ENCODE assay signal across 1 cellular context in genomic region chr18:5237723-5238370, GRCh38.
A peak's percentile ranks its signal among the peaks of the same experiment; 100 is the strongest.
TF ChIP-seq lines count a peak whose summit lies in the region.

No MANE protein-coding gene starts in this region.

TF ChIP-seq in A549, 52 proteins besides CTCF, POLR2A, EP300 and RAD21 (continued from another document):
- TF ChIP-seq, protein P1, sequence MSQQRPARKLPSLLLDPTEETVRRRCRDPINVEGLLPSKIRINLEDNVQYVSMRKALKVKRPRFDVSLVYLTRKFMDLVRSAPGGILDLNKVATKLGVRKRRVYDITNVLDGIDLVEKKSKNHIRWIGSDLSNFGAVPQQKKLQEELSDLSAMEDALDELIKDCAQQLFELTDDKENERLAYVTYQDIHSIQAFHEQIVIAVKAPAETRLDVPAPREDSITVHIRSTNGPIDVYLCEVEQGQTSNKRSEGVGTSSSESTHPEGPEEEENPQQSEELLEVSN (IDR thresholded peaks at IDR 0.05; ENCODE audit: borderline replicate concordance, low read depth): peak; percentile 83
- TF ChIP-seq HMGXB4 (CRISPR knock-in tag; IDR thresholded peaks at IDR 0.05; ENCODE audit: borderline replicate concordance): no peak
- TF ChIP-seq FOSB (CRISPR knock-in tag; IDR thresholded peaks at IDR 0.05): no peak
- no peak for TF ChIP-seq GATA3 (IDR thresholded peaks at IDR 0.05; ENCODE audit: borderline replicate concordance)
- TF ChIP-seq EHMT2 (IDR thresholded peaks at IDR 0.05; ENCODE audit: low read depth): peak; percentile 24; the same call in 1 of the 2 replicates
- TF ChIP-seq HOXA7 (CRISPR knock-in tag; IDR thresholded peaks at IDR 0.05): no peak
